In genomic region chr10:93074137-93074596, GRCh38 we compare ENCODE assay signal across 9 cellular contexts. TPM values are rescaled to one million over a fixed set of nuclear protein-coding genes. Genes with fewer than 3 reads are reported as not detected.
DNase-seq lines count a peak whose midpoint lies in the region; ATAC-seq, FAIRE-seq and TF ChIP-seq lines count a peak whose summit lies in the region.
"Had no signal": no experiment of that assay in that cellular context is flagged by ENCODE, and none has a peak within 500 bp of the region (broad histone marks: within the 10 kb centered on the region; RNA-seq: fewer than 3 reads in every experiment).

No MANE protein-coding gene starts in this region.

- peak overlapping the region; percentile 85 to 88 (median 85) for H3K4me3 Mint-ChIP-seq in nephron

- H3K27ac Mint-ChIP-seq in nephron, result peak overlapping the region in 1 of 3 experiments; percentile 9

- intact Hi-C loops in GM12878 (cut with micrococcal nuclease; ENCODE audit: unreplicated experiment), result loop anchor here (10.0 kb wide), 2 partner anchors 189 to 431 kb away; no protein-coding TSS in a partner anchor

- H3K4me1 Mint-ChIP-seq in nephron, result peaks cover 31% of the 10 kb centered on the region

- TF ChIP-seq RAD21 in GM12878 (IDR thresholded peaks at IDR 0.05; ENCODE audit: insufficient read depth, low read depth, low read length), result no peak

- CTCF ChIA-PET in GM12878 (lab: Yijun Ruan, JAX), result interaction anchor here (1.7 kb wide), 1 partner anchor 11 kb away, joined by 4 read pairs; no protein-coding TSS in a partner anchor

- TF ChIP-seq EP300 in GM12878 (IDR thresholded peaks at IDR 0.05; ENCODE audit: borderline replicate concordance in 1 of 2, control insufficient read depth in 1 of 2, low read depth in 2 of 2, low read length in 2 of 2), result no peak

- no peak overlapping the region for H2AFZ ChIP-seq in GM12878 (ENCODE audit: control insufficient read depth, low read depth, low read length)

- H3K27ac ChIP-seq in GM12878 (ENCODE audit: control insufficient read depth, insufficient read depth), result no peak overlapping the region

- no peaks in the 10 kb centered on the region for H3K36me3 Mint-ChIP-seq in nephron (ENCODE audit: low read depth)

- no TSS peak for BruUV-seq in GM12878 (replicated peaks; lab: Mats Ljungman, UMichigan)

- H3K27me3 Mint-ChIP-seq in nephron (ENCODE audit: low read depth), result peaks cover 95% of the 10 kb centered on the region

- SMC1A ChIA-PET in GM12878 (lab: Charles Lee; ENCODE audit: uncharacterized antibody, unreplicated experiment), result no interaction called here

- DNase-seq in EH (ENCODE audit: low read depth), result peak; percentile 35
- no peak for DNase-seq in LNCaP clone FGC (ENCODE audit: low read depth)
- DNase-seq in GM12878 (ENCODE audit: low read depth, low spot score), result no peak
- no peak for DNase-seq in activated CD4-positive, CD25-positive, alpha-beta regulatory T cell treated with anti-CD3 and anti-CD28 coated beads, Interleukin-2, amount 50 U/mL, for 72 hours

- TF ChIP-seq POLR2A in GM12878 (IDR thresholded peaks at IDR 0.05; ENCODE audit: low read depth, low read length), result no peak

- in situ Hi-C loops in GM12878 (cut with MboI), result no loop called here

- H3K4me3 ChIP-seq in LNCaP clone FGC (ENCODE audit: low read depth, low read length) (peak overlapping the region; percentile 48), GM12878 (peak overlapping the region; percentile 27; the same call in 1 of the 2 replicates)

- H3K9ac ChIP-seq in GM12878 (ENCODE audit: control insufficient read depth, insufficient read depth, low read length), result no peak overlapping the region

- RAD21 ChIA-PET in GM12878 (lab: Charles Lee; ENCODE audit: unreplicated experiment), result no interaction called here

- H3K4me1 ChIP-seq in GM12878 (ENCODE audit: control insufficient read depth, insufficient read depth, low read length), result peaks cover 18% of the 10 kb centered on the region

- no peak for FAIRE-seq in GM12878 (lab: Jason Lieb, UNC)
- FAIRE-seq: keratinocyte had no signal

- ATAC-seq in GM12878 (peak; percentile 26), HG03025 (IDR thresholded peaks at IDR 0.05; ENCODE audit: low FRiP score, unreplicated experiment) (no peak), HG03095 (IDR thresholded peaks at IDR 0.05; ENCODE audit: unreplicated experiment) (no peak), GM18858 (IDR thresholded peaks at IDR 0.05; ENCODE audit: unreplicated experiment) (no peak)

- TF ChIP-seq CTCF in LNCaP clone FGC (IDR thresholded peaks at IDR 0.05; ENCODE audit: control insufficient read depth, extremely low read depth, insufficient read depth) (peak; percentile 37), GM12878 (IDR thresholded peaks at IDR 0.05 in 2 of 3, conservative IDR thresholded peaks at IDR 0.05 in 1 of 3; ENCODE audit: control insufficient read depth in 2 of 3, extremely low read depth in 1 of 3, insufficient read depth in 1 of 3, low read depth in 3 of 3, low read length in 3 of 3) (no peak), nephron (IDR thresholded peaks at IDR 0.05; ENCODE audit: unreplicated experiment in 3 of 3) (no peak)

- no peaks in the 10 kb centered on the region for H3K79me2 ChIP-seq in GM12878 (ENCODE audit: control insufficient read depth, insufficient read depth, low read length)

- H3K27me3 ChIP-seq in GM12878 (replicated peaks in 1 of 2; ENCODE audit: control insufficient read depth in 2 of 2, insufficient read depth in 2 of 2, low read length in 1 of 2), result peaks cover 28 to 32% of the 10 kb centered on the region in 2 experiments; a peak in 3 of 4 replicates

- no peaks in the 10 kb centered on the region for H3K36me3 ChIP-seq in GM12878 (ENCODE audit: control insufficient read depth in 2 of 2, insufficient read depth in 2 of 2, low read length in 1 of 2)

- H3K4me2 ChIP-seq in GM12878 (ENCODE audit: control insufficient read depth, insufficient read depth), result peak overlapping the region; percentile 69; the same call in 1 of the 2 replicates

- H3K9me3 ChIP-seq in GM12878 (replicated peaks; ENCODE audit: control insufficient read depth, insufficient read depth, low read length), result no peaks in the 10 kb centered on the region

- POLR2A ChIA-PET in GM12878 (lab: Charles Lee), result no interaction called here

- H4K20me1 ChIP-seq in GM12878 (ENCODE audit: control insufficient read depth, insufficient read depth), result no peaks in the 10 kb centered on the region; the same call in 1 of the 2 replicates

- WGBS in GM12878 (ENCODE audit: insufficient coverage, insufficient replicate concordance, low lambda C conversion rate, missing lambda C conversion rate), result 2% methylated on average over 41 of the region's 41 CpGs

- no peaks in the 10 kb centered on the region for H3K9me3 Mint-ChIP-seq in nephron

TF ChIP-seq in GM12878, 131 proteins besides CTCF, POLR2A, EP300 and RAD21 (continues in another document):
- TF ChIP-seq IKZF2 (IDR thresholded peaks at IDR 0.05) (no peak), ATF7 (IDR thresholded peaks at IDR 0.05; ENCODE audit: low read depth) (no peak), SIN3A (IDR thresholded peaks at IDR 0.05; ENCODE audit: low read depth, low read length) (no peak), CREM (IDR thresholded peaks at IDR 0.05; ENCODE audit: low read depth) (no peak), CUX1 (IDR thresholded peaks at IDR 0.05; ENCODE audit: insufficient replicate concordance, low read depth, low read length) (no peak), GABPA (IDR thresholded peaks at IDR 0.05; ENCODE audit: low read depth) (no peak)

RNA-seq across cellular contexts. Expression of gene CYP26A1, which starts 0.5 kb away (rescaled TPM):
- total RNA-seq in GM12878 (2013; cell fraction: nucleolus; rRNA removed), result not detected in 2 replicates
- total RNA-seq in GM12878 (2014; rRNA removed), result not detected in 2 replicates
- total RNA-seq in GM12878 (2014; rRNA removed; fragmentation: Illumina TruSeq; extraction: Trizol), result not detected in 2 replicates
- total RNA-seq in GM12878 (2021), result not detected in 2 replicates
- not detected for polyA plus RNA-seq in GM12878 (2011; ENCODE audit: low read depth)
- not detected in 2 replicates for polyA plus RNA-seq in GM12878 (2011; rRNA removed)
- polyA plus RNA-seq in GM12878 (2011; cell fraction: cytosol; rRNA removed), result 0.01 TPM in 1 of 2 replicates, not detected in the other
- polyA plus RNA-seq in GM12878 (2011; cell fraction: nucleus; rRNA removed), result not detected in 2 replicates
- polyA plus RNA-seq in GM12878 (2012), result 0.10 TPM in 1 of 2 replicates, not detected in the other
- not detected in 2 replicates for polyA plus RNA-seq in GM12878 (2014; fragmentation: Illumina TruSeq; extraction: Trizol)
- polyA plus RNA-seq in GM12878 (2014; fragmentation: Nextera tagmentation; extraction: Ambion mirVana), result not detected
- polyA plus RNA-seq in GM12878 (2014; rRNA removed), result not detected in 2 replicates
- not detected for polyA plus RNA-seq in GM12878 (2016; fragmentation: Nextera tagmentation; extraction: Ambion mirVana)
- polyA minus RNA-seq in GM12878 (2011; rRNA and poly(A)+ RNA removed), result not detected in 2 replicates
- polyA minus RNA-seq in GM12878 (2011; cell fraction: cytosol; rRNA and poly(A)+ RNA removed), result not detected in 2 replicates
- not detected in 2 replicates for polyA minus RNA-seq in GM12878 (2011; cell fraction: nucleus; rRNA and poly(A)+ RNA removed)
- polyA plus RNA-seq: keratinocyte had no signal

RNA-seq across cellular contexts. Expression of gene CYP26C1, which starts 13.6 kb away (rescaled TPM):
- total RNA-seq in GM12878 (2013; cell fraction: nucleolus; rRNA removed), result 0.24 TPM in 1 of 2 replicates, not detected in the other
- total RNA-seq in GM12878 (2014; rRNA removed) (under 0.01 and 0.05 TPM in 2 replicates), GM12878 (2014; rRNA removed; fragmentation: Illumina TruSeq; extraction: Trizol) (not detected in 2 replicates), GM12878 (2021) (0.08 TPM in 1 of 2 replicates, not detected in the other)
- not detected for polyA plus RNA-seq in GM12878 (2011; ENCODE audit: low read depth)
- polyA plus RNA-seq in GM12878 (2011; rRNA removed) (not detected in 2 replicates), GM12878 (2014; fragmentation: Illumina TruSeq; extraction: Trizol) (not detected in 2 replicates), GM12878 (2014; fragmentation: Nextera tagmentation; extraction: Ambion mirVana) (not detected), GM12878 (2014; rRNA removed) (not detected in 2 replicates), GM12878 (2016; fragmentation: Nextera tagmentation; extraction: Ambion mirVana) (not detected)
- polyA plus RNA-seq in GM12878 (2011; cell fraction: cytosol; rRNA removed), result not detected in 2 replicates
- polyA plus RNA-seq in GM12878 (2011; cell fraction: nucleus; rRNA removed), result 0.07 TPM in 1 of 2 replicates, not detected in the other
- not detected in 2 replicates for polyA plus RNA-seq in GM12878 (2012)
- polyA minus RNA-seq in GM12878 (2011; rRNA and poly(A)+ RNA removed), result 0.05 TPM in 1 of 2 replicates, not detected in the other
- not detected in 2 replicates for polyA minus RNA-seq in GM12878 (2011; cell fraction: cytosol; rRNA and poly(A)+ RNA removed)
- 0.24 and 0.48 TPM in 2 replicates for polyA minus RNA-seq in GM12878 (2011; cell fraction: nucleus; rRNA and poly(A)+ RNA removed)
- polyA plus RNA-seq: keratinocyte had no signal
